1 cellular context compared by ENCODE assay signal in the genomic region with DNA sequence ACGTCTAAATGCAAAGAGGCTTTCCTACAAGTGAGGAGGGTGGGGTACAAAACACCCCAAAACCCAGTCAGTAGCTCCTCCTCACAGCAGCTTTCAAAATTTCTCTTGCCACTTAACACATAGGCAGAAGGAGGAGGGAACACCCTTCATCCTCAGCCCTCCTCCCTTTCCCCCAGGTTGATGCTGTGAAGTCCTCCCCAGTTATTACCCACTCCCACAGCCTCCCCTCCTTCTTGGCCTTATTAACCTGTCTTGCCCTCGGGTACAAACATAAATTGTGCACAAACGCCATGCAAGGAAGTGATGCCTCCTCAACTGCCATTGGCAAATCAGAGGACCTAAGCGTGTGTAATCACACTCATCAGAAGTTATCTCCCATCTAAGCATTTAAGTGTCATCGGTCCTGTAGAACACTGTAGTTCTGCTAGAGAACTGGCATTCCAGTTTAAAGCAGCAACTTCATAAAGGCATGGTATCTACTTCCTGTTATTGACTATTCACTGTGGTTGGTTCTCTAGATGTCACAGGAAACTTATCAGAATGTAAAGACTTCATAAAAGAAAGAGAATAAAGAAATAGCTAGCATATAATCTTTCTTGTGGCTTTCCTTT.
TF ChIP-seq lines count a peak whose summit lies in the region.

A gene with protein sequence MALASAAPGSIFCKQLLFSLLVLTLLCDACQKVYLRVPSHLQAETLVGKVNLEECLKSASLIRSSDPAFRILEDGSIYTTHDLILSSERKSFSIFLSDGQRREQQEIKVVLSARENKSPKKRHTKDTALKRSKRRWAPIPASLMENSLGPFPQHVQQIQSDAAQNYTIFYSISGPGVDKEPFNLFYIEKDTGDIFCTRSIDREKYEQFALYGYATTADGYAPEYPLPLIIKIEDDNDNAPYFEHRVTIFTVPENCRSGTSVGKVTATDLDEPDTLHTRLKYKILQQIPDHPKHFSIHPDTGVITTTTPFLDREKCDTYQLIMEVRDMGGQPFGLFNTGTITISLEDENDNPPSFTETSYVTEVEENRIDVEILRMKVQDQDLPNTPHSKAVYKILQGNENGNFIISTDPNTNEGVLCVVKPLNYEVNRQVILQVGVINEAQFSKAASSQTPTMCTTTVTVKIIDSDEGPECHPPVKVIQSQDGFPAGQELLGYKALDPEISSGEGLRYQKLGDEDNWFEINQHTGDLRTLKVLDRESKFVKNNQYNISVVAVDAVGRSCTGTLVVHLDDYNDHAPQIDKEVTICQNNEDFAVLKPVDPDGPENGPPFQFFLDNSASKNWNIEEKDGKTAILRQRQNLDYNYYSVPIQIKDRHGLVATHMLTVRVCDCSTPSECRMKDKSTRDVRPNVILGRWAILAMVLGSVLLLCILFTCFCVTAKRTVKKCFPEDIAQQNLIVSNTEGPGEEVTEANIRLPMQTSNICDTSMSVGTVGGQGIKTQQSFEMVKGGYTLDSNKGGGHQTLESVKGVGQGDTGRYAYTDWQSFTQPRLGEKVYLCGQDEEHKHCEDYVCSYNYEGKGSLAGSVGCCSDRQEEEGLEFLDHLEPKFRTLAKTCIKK (minus strand): TSS at position 32 of the 611 bp plus-strand sequence. CDS start 262 bp downstream, outside the sequence.

TF ChIP-seq in SK-N-SH, 30 proteins besides CTCF, POLR2A, EP300 and RAD21 (continued from another document):
- TF ChIP-seq, protein P1, sequence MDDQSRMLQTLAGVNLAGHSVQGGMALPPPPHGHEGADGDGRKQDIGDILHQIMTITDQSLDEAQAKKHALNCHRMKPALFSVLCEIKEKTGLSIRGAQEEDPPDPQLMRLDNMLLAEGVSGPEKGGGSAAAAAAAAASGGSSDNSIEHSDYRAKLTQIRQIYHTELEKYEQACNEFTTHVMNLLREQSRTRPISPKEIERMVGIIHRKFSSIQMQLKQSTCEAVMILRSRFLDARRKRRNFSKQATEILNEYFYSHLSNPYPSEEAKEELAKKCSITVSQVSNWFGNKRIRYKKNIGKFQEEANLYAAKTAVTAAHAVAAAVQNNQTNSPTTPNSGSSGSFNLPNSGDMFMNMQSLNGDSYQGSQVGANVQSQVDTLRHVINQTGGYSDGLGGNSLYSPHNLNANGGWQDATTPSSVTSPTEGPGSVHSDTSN (IDR thresholded peaks at IDR 0.05) = no peak
- TF ChIP-seq YY1 (IDR thresholded peaks at IDR 0.05; ENCODE audit: low read depth) (no peak), NFIC (IDR thresholded peaks at IDR 0.05; ENCODE audit: borderline replicate concordance) (no peak), TCF12 (IDR thresholded peaks at IDR 0.05) (no peak), GABPA (IDR thresholded peaks at IDR 0.05; ENCODE audit: low read depth) (no peak), FOXJ3 (CRISPR knock-in tag; IDR thresholded peaks at IDR 0.05) (no peak), SMC3 (IDR thresholded peaks at IDR 0.05; ENCODE audit: low read depth, low read length) (no peak), JUND (IDR thresholded peaks at IDR 0.05) (no peak), CHD2 (IDR thresholded peaks at IDR 0.05; ENCODE audit: low read length, partially characterized antibody) (no peak), RXRA (IDR thresholded peaks at IDR 0.05; ENCODE audit: borderline replicate concordance, low read depth) (no peak), TEAD4 (IDR thresholded peaks at IDR 0.05; ENCODE audit: borderline replicate concordance, insufficient read depth) (no peak), POLR2AphosphoS5 (IDR thresholded peaks at IDR 0.05; ENCODE audit: low read depth, low read length) (no peak)
